23 cellular contexts compared by ENCODE assay signal in the genomic region with DNA sequence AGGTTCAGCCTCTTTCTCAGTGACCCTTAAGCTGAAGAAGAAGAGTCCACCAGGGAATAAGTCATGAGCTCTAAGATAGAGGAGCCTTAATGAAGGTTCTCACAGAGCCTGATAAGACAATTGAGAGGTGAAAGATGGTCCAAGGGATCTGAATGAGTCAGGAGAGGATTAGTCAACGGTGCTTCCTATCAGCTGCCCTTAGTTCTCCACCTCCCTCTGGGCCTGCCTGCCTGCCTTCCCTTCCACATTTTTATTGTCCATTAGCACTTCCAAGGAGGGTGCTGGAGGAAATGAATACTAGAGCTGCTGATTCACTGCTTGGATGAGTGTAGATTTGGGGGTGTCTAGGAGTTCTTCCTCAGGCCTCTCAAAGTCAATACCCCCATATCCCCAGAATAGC.
A peak's percentile ranks its signal among the peaks of the same experiment; 100 is the strongest.
DNase-seq lines count a peak whose midpoint lies in the region; ATAC-seq, FAIRE-seq and TF ChIP-seq lines count a peak whose summit lies in the region.
"Had no signal": no experiment of that assay in that cellular context is flagged by ENCODE, and none has a peak within 500 bp of the region (broad histone marks: within the 10 kb centered on the region; RNA-seq: fewer than 3 reads in every experiment).

No MANE protein-coding gene starts in this region.

- FAIRE-seq in bronchial epithelial cell (lab: Jason Lieb, UNC), result no peak
- FAIRE-seq: D721Med had no signal

- TF ChIP-seq CTCF in bronchial epithelial cell (IDR thresholded peaks at IDR 0.05; ENCODE audit: insufficient read depth, low read length, severe bottlenecking) (no peak), left ventricle myocardium inferior (IDR thresholded peaks at IDR 0.05; ENCODE audit: borderline replicate concordance) (no peak)

- no peaks in the 10 kb centered on the region for H3K4me1 ChIP-seq in left ventricle myocardium inferior

- no peak for ATAC-seq in HG03457 (IDR thresholded peaks at IDR 0.05; ENCODE audit: unreplicated experiment)
- ATAC-seq in HG02588 (IDR thresholded peaks at IDR 0.05; ENCODE audit: unreplicated experiment), result no peak
- ATAC-seq: Panc1, SK-N-SH treated with all-trans-retinoic acid at 6 μM for 48 hours had no signal

- H3K27me3 ChIP-seq in bronchial epithelial cell (ENCODE audit: control insufficient read depth, insufficient read depth, low read length) (no peaks in the 10 kb centered on the region), left ventricle myocardium inferior (ENCODE audit: low read depth) (no peaks in the 10 kb centered on the region)

- intact Hi-C loops in left ventricle myocardium inferior (cut with micrococcal nuclease), result no loop called here

- peak; percentile 69 for DNase-seq in NCI-H82 (lab: John Stamatoyannopoulos, UW)
- DNase-seq in NCI-H82 treated with DMSO at 0.1 percent for 48 hours (lab: John Stamatoyannopoulos, UW; ENCODE audit: unreplicated experiment), result no peak
- peak; percentile 9 for DNase-seq in bronchial epithelial cell (ENCODE audit: low read depth)
- DNase-seq in kidney tubule cell (ENCODE audit: low spot score), result peak; percentile 58
- DNase-seq in left ventricle myocardium inferior, result no peak
- no peak for DNase-seq in AML-193 (lab: John Stamatoyannopoulos, UW)
- DNase-seq: CD8-positive, alpha-beta memory T cell; DMS53; EL; GM23248; H9; HFFc6; Kasumi-1; NCI-H1092 treated with DMSO at 0.1 percent for 48 hours; NCI-H1436 treated with DMSO at 0.1 percent for 48 hours; NCI-H1930; NCI-H748 treated with DMSO at 0.1 percent for 48 hours had no signal

- no peak overlapping the region for H3K27ac ChIP-seq in left ventricle myocardium inferior (replicated peaks)
- H3K27ac ChIP-seq: C4-2B, GM23248 had no signal

- H3K4me3 ChIP-seq in bronchial epithelial cell (ENCODE audit: low read depth, low read length) (no peak overlapping the region), left ventricle myocardium inferior (no peak overlapping the region)
- H3K4me3 ChIP-seq: GM23248 had no signal

- no peaks in the 10 kb centered on the region for H3K9me3 ChIP-seq in left ventricle myocardium inferior (replicated peaks)

- H3K36me3 ChIP-seq in bronchial epithelial cell (ENCODE audit: control insufficient read depth, insufficient read depth, low read length), result no peaks in the 10 kb centered on the region
- no peaks in the 10 kb centered on the region for H3K36me3 ChIP-seq in left ventricle myocardium inferior

Comparison
In these comparisons a context has a peak if more than half of its experiments do, and no peak if none do; other contexts are left out.
1. DNase-seq: peak in NCI-H82 (single experiment), bronchial epithelial cell (single experiment) and kidney tubule cell (single experiment); none in NCI-H82 treated with DMSO at 0.1 percent for 48 hours (single experiment), left ventricle myocardium inferior (single experiment) and AML-193 (0 of 2).